Comparison of ENCODE assay signal across 1 cellular context in genomic region chr1:55021965-55022546, GRCh38.
TF ChIP-seq lines count a peak whose summit lies in the region.

No MANE protein-coding gene starts in this region.

TF ChIP-seq in HCT116, 20 proteins besides CTCF, POLR2A, EP300 and RAD21 (continued from another document):
- TF ChIP-seq ATF3 (IDR thresholded peaks at IDR 0.05) (no peak), JUND (IDR thresholded peaks at IDR 0.05) (no peak)
